ENCODE assay signal across 8 cellular contexts in the genomic region with DNA sequence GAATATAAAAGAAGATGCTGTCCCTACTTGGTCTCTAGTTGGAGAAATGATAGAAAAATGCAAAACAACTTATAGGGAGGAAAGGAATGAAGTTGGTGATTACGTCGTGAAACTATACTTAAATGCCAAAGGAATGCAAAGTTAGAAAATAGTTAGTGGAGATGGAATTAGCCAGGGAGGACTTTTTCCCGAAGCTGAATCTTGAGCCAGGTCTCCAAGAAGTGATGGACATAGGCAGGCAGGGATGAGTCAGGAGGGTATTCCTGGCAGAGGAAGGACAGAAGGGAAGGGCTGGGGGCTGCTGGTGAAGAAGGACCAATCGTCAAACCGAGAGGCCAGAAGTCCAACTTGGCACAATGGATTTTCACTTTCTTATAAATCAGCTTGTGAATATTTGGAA. TPM values are rescaled to one million over a fixed set of nuclear protein-coding genes. Genes with fewer than 3 reads are reported as not detected.
DNase-seq lines count a peak whose midpoint lies in the region; ATAC-seq and TF ChIP-seq lines count a peak whose summit lies in the region.

No MANE protein-coding gene starts in this region.

- intact Hi-C loops in Panc1 (cut with micrococcal nuclease; ENCODE audit: unreplicated experiment) = no loop called here
- intact Hi-C loops in esophagus muscularis mucosa (cut with DNase I) = no loop called here

- no TSS peak for BruUV-seq in Panc1 (replicated peaks; lab: Mats Ljungman, UMichigan)

- H3K9me3 ChIP-seq in DOHH2 (ENCODE audit: control insufficient read depth, insufficient read depth, low read length) (no peaks in the 10 kb centered on the region), Panc1 (ENCODE audit: control insufficient read depth, insufficient read depth, low read depth, low read length) (no peaks in the 10 kb centered on the region), esophagus muscularis mucosa (no peaks in the 10 kb centered on the region), parathyroid adenoma (ENCODE audit: control insufficient read depth, low read length) (no peaks in the 10 kb centered on the region), WERI-Rb-1 (ENCODE audit: severe bottlenecking) (no peaks in the 10 kb centered on the region)

- WGBS in esophagus muscularis mucosa = 14% methylated on average over 5 of the region's 5 CpGs

- H3K79me2 ChIP-seq in DOHH2 (ENCODE audit: control insufficient read depth, low read length) (peaks cover 55% of the 10 kb centered on the region), parathyroid adenoma (peaks cover 20% of the 10 kb centered on the region)

- H3K27me3 ChIP-seq in DOHH2 (ENCODE audit: control insufficient read depth, low read length) (no peaks in the 10 kb centered on the region), Panc1 (ENCODE audit: control insufficient read depth, insufficient read depth, low read length) (no peaks in the 10 kb centered on the region), esophagus muscularis mucosa (no peaks in the 10 kb centered on the region), parathyroid adenoma (ENCODE audit: control insufficient read depth, insufficient read depth, low read length) (no peaks in the 10 kb centered on the region), WERI-Rb-1 (ENCODE audit: insufficient read depth, low read depth, severe bottlenecking) (no peaks in the 10 kb centered on the region)

- H3K4me1 ChIP-seq in DOHH2 (ENCODE audit: control insufficient read depth, low read length) (peaks cover 35% of the 10 kb centered on the region), Panc1 (ENCODE audit: control insufficient read depth, insufficient read depth, low read length) (peaks cover 30% of the 10 kb centered on the region), esophagus muscularis mucosa (peaks cover 15 to 71% (median 59%) of the 10 kb centered on the region in 4 donors), parathyroid adenoma (peaks cover 19% of the 10 kb centered on the region)

- H3F3A ChIP-seq in DOHH2 (ENCODE audit: control insufficient read depth, insufficient read depth) = peaks cover 8% of the 10 kb centered on the region

- no peak for TF ChIP-seq POLR2A in esophagus muscularis mucosa (IDR thresholded peaks at IDR 0.05; ENCODE audit: low read depth)

- H3K27ac ChIP-seq in DOHH2 (ENCODE audit: low read depth, low read length) (no peak overlapping the region), Panc1 (ENCODE audit: low read length) (peak overlapping the region; percentile 69), esophagus muscularis mucosa (replicated peaks in 1 of 4) (peak overlapping the region; percentile 90 to 96 (median 94)), parathyroid adenoma (peak overlapping the region; percentile 93), WERI-Rb-1 (no peak overlapping the region)

- DNase-seq in Panc1 (ENCODE audit: low read depth, low spot score) (no peak), esophagus muscularis mucosa (ENCODE audit: extremely low spot score) (no peak), WERI-Rb-1 (no peak), NCI-H2227 (lab: John Stamatoyannopoulos, UW; ENCODE audit: unreplicated experiment) (no peak), HT-29 (ENCODE audit: low spot score) (no peak)

- H3K36me3 ChIP-seq in DOHH2 (ENCODE audit: control insufficient read depth, low read length) (no peaks in the 10 kb centered on the region), Panc1 (ENCODE audit: control insufficient read depth, insufficient read depth, low read length) (no peaks in the 10 kb centered on the region), esophagus muscularis mucosa (no peaks in the 10 kb centered on the region), parathyroid adenoma (ENCODE audit: control insufficient read depth, insufficient read depth, low read length) (no peaks in the 10 kb centered on the region), WERI-Rb-1 (peaks cover 3% of the 10 kb centered on the region; the same call in 1 of the 2 replicates)

- TF ChIP-seq CTCF in DOHH2 (IDR thresholded peaks at IDR 0.05; ENCODE audit: low read depth, low read length, poor library complexity, severe bottlenecking) (no peak), Panc1 (IDR thresholded peaks at IDR 0.05) (no peak), esophagus muscularis mucosa (IDR thresholded peaks at IDR 0.05) (no peak), parathyroid adenoma (IDR thresholded peaks at IDR 0.05) (no peak), WERI-Rb-1 (IDR thresholded peaks at IDR 0.05; ENCODE audit: low read depth, low read length) (no peak)

- CTCF ChIA-PET in Panc1 (lab: Charles Lee) = interaction anchor here (0.6 kb wide), 1 partner anchor 96 kb away, joined by 4 read pairs; no protein-coding TSS in a partner anchor

- no peak overlapping the region for H2AFZ ChIP-seq in parathyroid adenoma

- H3K4me3 ChIP-seq in DOHH2 (ENCODE audit: low read length) = peak overlapping the region; percentile 81
- H3K4me3 ChIP-seq in Panc1 (ENCODE audit: low read depth in 2 of 2, low read length in 2 of 2) = peak overlapping the region; percentile 71 to 77
- peak overlapping the region; percentile 77 to 94 (median 88) for H3K4me3 ChIP-seq in esophagus muscularis mucosa
- H3K4me3 ChIP-seq in parathyroid adenoma (ENCODE audit: low read depth, low read length) = peak overlapping the region; percentile 73
- no peak overlapping the region for H3K4me3 ChIP-seq in WERI-Rb-1 (ENCODE audit: low read depth, low read length)

- in situ Hi-C loops in Panc1 (cut with HindIII; ENCODE audit: low pct_unique_long_range_greater_than_20kb, low sequenced_read_pairs) = no loop called here

- no peak overlapping the region for H3K9ac ChIP-seq in parathyroid adenoma

- TF ChIP-seq EP300 in esophagus muscularis mucosa (IDR thresholded peaks at IDR 0.05) = peak; percentile 67

- peak overlapping the region; percentile 76 for H3K4me2 ChIP-seq in DOHH2 (ENCODE audit: low read length)
- H3K4me2 ChIP-seq in parathyroid adenoma (ENCODE audit: low read length) = peak overlapping the region; percentile 81

- ATAC-seq in Panc1 (no peak), HG02973 (IDR thresholded peaks at IDR 0.05; ENCODE audit: unreplicated experiment) (no peak)

- peaks cover 9% of the 10 kb centered on the region; the same call in 1 of the 2 replicates for H4K20me1 ChIP-seq in DOHH2 (ENCODE audit: control insufficient read depth, insufficient read depth, low read depth, low read length)

- POLR2A ChIA-PET in Panc1 (lab: Charles Lee) = interaction anchor here (0.7 kb wide), 1 partner anchor 106 kb away, joined by 6 read pairs; no protein-coding TSS in a partner anchor

- no peaks in the 10 kb centered on the region for H3K9me2 ChIP-seq in DOHH2 (replicated peaks; ENCODE audit: control insufficient read depth, low read length)

RNA-seq across cellular contexts. Expression of gene SNTB2, which starts 1.8 kb away (rescaled TPM):
- 40.8 TPM for total RNA-seq in Panc1 (2021; ENCODE audit: unreplicated experiment)
- polyA plus RNA-seq in Panc1 (2012; ENCODE audit: insufficient read length) = 13.5 TPM
- 10 to 100 TPM; 36.1 to 73.4 (median 54.8) TPM for total RNA-seq in esophagus muscularis mucosa
- 44.0 and 53.5 TPM in 2 replicates for total RNA-seq in HT-29 (2014; rRNA removed; shearing (Covaris generic))

RNA-seq across cellular contexts. Expression of gene UTP4, which starts 56.3 kb away (rescaled TPM):
- total RNA-seq in Panc1 (2021; ENCODE audit: unreplicated experiment) (61.7 TPM), esophagus muscularis mucosa (10 to 100 TPM; 23.3 to 32.6 (median 24.0) TPM)
- polyA plus RNA-seq in Panc1 (2012; ENCODE audit: insufficient read length) = 41.6 TPM
- total RNA-seq in HT-29 (2014; rRNA removed; shearing (Covaris generic)) = 23.0 and 27.2 TPM in 2 replicates

RNA-seq across cellular contexts. Expression of gene CHTF8, which starts 56.3 kb away (rescaled TPM):
- total RNA-seq in Panc1 (2021; ENCODE audit: unreplicated experiment) (116 TPM), esophagus muscularis mucosa (10 to 100 TPM; 59.8 to 94.4 (median 69.4) TPM)
- polyA plus RNA-seq in Panc1 (2012; ENCODE audit: insufficient read length) = 85.0 TPM
- 55.1 and 70.6 TPM in 2 replicates for total RNA-seq in HT-29 (2014; rRNA removed; shearing (Covaris generic))

Comparison
In these comparisons a context has a peak if more than half of its experiments do, and no peak if none do; other contexts are left out.
1. H3K27ac ChIP-seq: peak in Panc1 (single experiment), esophagus muscularis mucosa (4 of 4) and parathyroid adenoma (single experiment); none in DOHH2 (single experiment) and WERI-Rb-1 (single experiment).